In the genomic region with DNA sequence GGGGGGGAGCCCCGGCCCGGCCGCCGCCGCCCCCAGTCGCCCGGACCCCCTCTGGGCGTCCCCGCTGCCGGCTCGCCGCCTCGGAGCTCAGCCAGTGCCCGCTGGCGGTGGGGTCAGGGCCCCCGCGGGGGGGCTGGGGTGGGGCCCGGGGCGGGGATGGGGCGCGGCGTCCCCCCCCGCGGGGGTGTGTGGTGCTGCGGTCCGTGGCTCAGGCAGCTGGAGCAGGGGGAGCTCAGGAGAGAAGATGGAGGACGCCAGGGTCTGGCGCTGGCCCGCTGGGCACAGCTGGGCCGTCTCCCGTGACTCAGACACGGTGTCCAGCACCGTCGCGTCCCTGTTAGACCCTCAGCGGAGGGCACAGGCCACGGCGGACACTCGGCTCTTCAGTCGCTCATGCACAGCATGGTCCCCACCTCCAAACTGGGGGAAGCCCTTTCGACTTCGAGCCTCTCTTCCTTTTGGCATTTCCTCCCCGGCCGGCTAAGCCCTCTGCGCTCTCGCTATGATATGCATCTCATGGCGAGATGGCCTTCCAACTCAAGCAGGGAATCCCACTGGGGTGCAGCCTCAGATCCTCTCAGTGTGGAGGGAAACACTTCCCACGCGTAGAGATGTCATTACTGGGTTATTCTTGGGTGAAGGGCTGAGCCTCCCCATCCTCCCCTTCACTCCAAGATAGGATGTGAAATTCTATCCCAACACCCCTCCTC, we compare ENCODE assay signal across 1 cellular context.
TF ChIP-seq lines count a peak whose summit lies in the region.

No MANE protein-coding gene starts in this region.

TF ChIP-seq in K562, 482 proteins besides CTCF, POLR2A, EP300 and RAD21 (continued from another document and continues in another):
- TF ChIP-seq MEF2A (IDR thresholded peaks at IDR 0.05; ENCODE audit: control insufficient read depth, low read depth, low read length): no peak
- no peak for TF ChIP-seq SREBF1 (IDR thresholded peaks at IDR 0.05; ENCODE audit: borderline replicate concordance, low read depth, low read length)
- TF ChIP-seq WHSC1 (IDR thresholded peaks at IDR 0.05; ENCODE audit: low read length): no peak
- TF ChIP-seq, protein P1, sequence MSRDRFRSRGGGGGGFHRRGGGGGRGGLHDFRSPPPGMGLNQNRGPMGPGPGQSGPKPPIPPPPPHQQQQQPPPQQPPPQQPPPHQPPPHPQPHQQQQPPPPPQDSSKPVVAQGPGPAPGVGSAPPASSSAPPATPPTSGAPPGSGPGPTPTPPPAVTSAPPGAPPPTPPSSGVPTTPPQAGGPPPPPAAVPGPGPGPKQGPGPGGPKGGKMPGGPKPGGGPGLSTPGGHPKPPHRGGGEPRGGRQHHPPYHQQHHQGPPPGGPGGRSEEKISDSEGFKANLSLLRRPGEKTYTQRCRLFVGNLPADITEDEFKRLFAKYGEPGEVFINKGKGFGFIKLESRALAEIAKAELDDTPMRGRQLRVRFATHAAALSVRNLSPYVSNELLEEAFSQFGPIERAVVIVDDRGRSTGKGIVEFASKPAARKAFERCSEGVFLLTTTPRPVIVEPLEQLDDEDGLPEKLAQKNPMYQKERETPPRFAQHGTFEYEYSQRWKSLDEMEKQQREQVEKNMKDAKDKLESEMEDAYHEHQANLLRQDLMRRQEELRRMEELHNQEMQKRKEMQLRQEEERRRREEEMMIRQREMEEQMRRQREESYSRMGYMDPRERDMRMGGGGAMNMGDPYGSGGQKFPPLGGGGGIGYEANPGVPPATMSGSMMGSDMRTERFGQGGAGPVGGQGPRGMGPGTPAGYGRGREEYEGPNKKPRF (IDR thresholded peaks at IDR 0.05; ENCODE audit: low read depth, low read length): no peak
- TF ChIP-seq SP2 (IDR thresholded peaks at IDR 0.05; ENCODE audit: extremely low read depth, low read depth, low read length, poor library complexity, severe bottlenecking): no peak
- TF ChIP-seq, protein P2, sequence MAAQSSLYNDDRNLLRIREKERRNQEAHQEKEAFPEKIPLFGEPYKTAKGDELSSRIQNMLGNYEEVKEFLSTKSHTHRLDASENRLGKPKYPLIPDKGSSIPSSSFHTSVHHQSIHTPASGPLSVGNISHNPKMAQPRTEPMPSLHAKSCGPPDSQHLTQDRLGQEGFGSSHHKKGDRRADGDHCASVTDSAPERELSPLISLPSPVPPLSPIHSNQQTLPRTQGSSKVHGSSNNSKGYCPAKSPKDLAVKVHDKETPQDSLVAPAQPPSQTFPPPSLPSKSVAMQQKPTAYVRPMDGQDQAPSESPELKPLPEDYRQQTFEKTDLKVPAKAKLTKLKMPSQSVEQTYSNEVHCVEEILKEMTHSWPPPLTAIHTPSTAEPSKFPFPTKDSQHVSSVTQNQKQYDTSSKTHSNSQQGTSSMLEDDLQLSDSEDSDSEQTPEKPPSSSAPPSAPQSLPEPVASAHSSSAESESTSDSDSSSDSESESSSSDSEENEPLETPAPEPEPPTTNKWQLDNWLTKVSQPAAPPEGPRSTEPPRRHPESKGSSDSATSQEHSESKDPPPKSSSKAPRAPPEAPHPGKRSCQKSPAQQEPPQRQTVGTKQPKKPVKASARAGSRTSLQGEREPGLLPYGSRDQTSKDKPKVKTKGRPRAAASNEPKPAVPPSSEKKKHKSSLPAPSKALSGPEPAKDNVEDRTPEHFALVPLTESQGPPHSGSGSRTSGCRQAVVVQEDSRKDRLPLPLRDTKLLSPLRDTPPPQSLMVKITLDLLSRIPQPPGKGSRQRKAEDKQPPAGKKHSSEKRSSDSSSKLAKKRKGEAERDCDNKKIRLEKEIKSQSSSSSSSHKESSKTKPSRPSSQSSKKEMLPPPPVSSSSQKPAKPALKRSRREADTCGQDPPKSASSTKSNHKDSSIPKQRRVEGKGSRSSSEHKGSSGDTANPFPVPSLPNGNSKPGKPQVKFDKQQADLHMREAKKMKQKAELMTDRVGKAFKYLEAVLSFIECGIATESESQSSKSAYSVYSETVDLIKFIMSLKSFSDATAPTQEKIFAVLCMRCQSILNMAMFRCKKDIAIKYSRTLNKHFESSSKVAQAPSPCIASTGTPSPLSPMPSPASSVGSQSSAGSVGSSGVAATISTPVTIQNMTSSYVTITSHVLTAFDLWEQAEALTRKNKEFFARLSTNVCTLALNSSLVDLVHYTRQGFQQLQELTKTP (IDR thresholded peaks at IDR 0.05; ENCODE audit: low read depth in 1 of 2, partially characterized antibody in 2 of 2): no peak
- TF ChIP-seq SAP30 (IDR thresholded peaks at IDR 0.05; ENCODE audit: borderline replicate concordance, insufficient read depth, low read depth, low read length, poor library complexity, severe bottlenecking): peak; percentile 60
- no peak for TF ChIP-seq ZNF217 (CRISPR knock-in tag; IDR thresholded peaks at IDR 0.05)
- no peak for TF ChIP-seq NRF1 (conservative IDR thresholded peaks at IDR 0.05 in 1 of 2, IDR thresholded peaks at IDR 0.05 in 1 of 2)
- TF ChIP-seq, protein P3, sequence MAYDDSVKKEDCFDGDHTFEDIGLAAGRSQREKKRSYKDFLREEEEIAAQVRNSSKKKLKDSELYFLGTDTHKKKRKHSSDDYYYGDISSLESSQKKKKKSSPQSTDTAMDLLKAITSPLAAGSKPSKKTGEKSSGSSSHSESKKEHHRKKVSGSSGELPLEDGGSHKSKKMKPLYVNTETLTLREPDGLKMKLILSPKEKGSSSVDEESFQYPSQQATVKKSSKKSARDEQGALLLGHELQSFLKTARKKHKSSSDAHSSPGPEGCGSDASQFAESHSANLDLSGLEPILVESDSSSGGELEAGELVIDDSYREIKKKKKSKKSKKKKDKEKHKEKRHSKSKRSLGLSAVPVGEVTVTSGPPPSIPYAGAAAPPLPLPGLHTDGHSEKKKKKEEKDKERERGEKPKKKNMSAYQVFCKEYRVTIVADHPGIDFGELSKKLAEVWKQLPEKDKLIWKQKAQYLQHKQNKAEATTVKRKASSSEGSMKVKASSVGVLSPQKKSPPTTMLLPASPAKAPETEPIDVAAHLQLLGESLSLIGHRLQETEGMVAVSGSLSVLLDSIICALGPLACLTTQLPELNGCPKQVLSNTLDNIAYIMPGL (CRISPR knock-in tag; IDR thresholded peaks at IDR 0.05): no peak
- no peak for TF ChIP-seq MEF2D (tag; conservative IDR thresholded peaks at IDR 0.05; ENCODE audit: low read depth)
- TF ChIP-seq, protein P4, sequence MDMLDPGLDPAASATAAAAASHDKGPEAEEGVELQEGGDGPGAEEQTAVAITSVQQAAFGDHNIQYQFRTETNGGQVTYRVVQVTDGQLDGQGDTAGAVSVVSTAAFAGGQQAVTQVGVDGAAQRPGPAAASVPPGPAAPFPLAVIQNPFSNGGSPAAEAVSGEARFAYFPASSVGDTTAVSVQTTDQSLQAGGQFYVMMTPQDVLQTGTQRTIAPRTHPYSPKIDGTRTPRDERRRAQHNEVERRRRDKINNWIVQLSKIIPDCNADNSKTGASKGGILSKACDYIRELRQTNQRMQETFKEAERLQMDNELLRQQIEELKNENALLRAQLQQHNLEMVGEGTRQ (CRISPR knock-in tag; IDR thresholded peaks at IDR 0.05): no peak
- TF ChIP-seq, protein P5, sequence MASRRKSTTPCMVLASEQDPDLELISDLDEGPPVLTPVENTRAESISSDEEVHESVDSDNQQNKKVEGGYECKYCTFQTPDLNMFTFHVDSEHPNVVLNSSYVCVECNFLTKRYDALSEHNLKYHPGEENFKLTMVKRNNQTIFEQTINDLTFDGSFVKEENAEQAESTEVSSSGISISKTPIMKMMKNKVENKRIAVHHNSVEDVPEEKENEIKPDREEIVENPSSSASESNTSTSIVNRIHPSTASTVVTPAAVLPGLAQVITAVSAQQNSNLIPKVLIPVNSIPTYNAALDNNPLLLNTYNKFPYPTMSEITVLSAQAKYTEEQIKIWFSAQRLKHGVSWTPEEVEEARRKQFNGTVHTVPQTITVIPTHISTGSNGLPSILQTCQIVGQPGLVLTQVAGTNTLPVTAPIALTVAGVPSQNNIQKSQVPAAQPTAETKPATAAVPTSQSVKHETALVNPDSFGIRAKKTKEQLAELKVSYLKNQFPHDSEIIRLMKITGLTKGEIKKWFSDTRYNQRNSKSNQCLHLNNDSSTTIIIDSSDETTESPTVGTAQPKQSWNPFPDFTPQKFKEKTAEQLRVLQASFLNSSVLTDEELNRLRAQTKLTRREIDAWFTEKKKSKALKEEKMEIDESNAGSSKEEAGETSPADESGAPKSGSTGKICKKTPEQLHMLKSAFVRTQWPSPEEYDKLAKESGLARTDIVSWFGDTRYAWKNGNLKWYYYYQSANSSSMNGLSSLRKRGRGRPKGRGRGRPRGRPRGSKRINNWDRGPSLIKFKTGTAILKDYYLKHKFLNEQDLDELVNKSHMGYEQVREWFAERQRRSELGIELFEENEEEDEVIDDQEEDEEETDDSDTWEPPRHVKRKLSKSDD (conservative IDR thresholded peaks at IDR 0.05; ENCODE audit: low read length): no peak
- TF ChIP-seq ZFPM2 (CRISPR knock-in tag; IDR thresholded peaks at IDR 0.05): peak; percentile 76
- TF ChIP-seq, protein P6, sequence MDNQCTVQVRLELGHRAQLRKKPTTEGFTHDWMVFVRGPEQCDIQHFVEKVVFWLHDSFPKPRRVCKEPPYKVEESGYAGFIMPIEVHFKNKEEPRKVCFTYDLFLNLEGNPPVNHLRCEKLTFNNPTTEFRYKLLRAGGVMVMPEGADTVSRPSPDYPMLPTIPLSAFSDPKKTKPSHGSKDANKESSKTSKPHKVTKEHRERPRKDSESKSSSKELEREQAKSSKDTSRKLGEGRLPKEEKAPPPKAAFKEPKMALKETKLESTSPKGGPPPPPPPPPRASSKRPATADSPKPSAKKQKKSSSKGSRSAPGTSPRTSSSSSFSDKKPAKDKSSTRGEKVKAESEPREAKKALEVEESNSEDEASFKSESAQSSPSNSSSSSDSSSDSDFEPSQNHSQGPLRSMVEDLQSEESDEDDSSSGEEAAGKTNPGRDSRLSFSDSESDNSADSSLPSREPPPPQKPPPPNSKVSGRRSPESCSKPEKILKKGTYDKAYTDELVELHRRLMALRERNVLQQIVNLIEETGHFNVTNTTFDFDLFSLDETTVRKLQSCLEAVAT (IDR thresholded peaks at IDR 0.05): peak in 1 of 2 experiments; percentile 41; a peak in 1 of 4 replicates
- TF ChIP-seq, protein P7, sequence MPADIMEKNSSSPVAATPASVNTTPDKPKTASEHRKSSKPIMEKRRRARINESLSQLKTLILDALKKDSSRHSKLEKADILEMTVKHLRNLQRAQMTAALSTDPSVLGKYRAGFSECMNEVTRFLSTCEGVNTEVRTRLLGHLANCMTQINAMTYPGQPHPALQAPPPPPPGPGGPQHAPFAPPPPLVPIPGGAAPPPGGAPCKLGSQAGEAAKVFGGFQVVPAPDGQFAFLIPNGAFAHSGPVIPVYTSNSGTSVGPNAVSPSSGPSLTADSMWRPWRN (IDR thresholded peaks at IDR 0.05; ENCODE audit: low read depth): no peak; the same call in 1 of the 2 replicates
- TF ChIP-seq, protein P8, sequence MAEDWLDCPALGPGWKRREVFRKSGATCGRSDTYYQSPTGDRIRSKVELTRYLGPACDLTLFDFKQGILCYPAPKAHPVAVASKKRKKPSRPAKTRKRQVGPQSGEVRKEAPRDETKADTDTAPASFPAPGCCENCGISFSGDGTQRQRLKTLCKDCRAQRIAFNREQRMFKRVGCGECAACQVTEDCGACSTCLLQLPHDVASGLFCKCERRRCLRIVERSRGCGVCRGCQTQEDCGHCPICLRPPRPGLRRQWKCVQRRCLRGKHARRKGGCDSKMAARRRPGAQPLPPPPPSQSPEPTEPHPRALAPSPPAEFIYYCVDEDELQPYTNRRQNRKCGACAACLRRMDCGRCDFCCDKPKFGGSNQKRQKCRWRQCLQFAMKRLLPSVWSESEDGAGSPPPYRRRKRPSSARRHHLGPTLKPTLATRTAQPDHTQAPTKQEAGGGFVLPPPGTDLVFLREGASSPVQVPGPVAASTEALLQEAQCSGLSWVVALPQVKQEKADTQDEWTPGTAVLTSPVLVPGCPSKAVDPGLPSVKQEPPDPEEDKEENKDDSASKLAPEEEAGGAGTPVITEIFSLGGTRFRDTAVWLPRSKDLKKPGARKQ (CRISPR knock-in tag; IDR thresholded peaks at IDR 0.05): no peak
- peak; percentile 50; the same call in 1 of the 2 replicates for TF ChIP-seq SP1 (CRISPR knock-in tag; IDR thresholded peaks at IDR 0.05)
- TF ChIP-seq CBFA2T2 (conservative IDR thresholded peaks at IDR 0.05): no peak
- TF ChIP-seq KLF1 (tag; IDR thresholded peaks at IDR 0.05): no peak
- TF ChIP-seq, protein P9, sequence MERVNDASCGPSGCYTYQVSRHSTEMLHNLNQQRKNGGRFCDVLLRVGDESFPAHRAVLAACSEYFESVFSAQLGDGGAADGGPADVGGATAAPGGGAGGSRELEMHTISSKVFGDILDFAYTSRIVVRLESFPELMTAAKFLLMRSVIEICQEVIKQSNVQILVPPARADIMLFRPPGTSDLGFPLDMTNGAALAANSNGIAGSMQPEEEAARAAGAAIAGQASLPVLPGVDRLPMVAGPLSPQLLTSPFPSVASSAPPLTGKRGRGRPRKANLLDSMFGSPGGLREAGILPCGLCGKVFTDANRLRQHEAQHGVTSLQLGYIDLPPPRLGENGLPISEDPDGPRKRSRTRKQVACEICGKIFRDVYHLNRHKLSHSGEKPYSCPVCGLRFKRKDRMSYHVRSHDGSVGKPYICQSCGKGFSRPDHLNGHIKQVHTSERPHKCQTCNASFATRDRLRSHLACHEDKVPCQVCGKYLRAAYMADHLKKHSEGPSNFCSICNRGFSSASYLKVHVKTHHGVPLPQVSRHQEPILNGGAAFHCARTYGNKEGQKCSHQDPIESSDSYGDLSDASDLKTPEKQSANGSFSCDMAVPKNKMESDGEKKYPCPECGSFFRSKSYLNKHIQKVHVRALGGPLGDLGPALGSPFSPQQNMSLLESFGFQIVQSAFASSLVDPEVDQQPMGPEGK (CRISPR knock-in tag; IDR thresholded peaks at IDR 0.05; ENCODE audit: borderline replicate concordance): peak; percentile 77; the same call in 1 of the 2 replicates
- TF ChIP-seq, protein P10, sequence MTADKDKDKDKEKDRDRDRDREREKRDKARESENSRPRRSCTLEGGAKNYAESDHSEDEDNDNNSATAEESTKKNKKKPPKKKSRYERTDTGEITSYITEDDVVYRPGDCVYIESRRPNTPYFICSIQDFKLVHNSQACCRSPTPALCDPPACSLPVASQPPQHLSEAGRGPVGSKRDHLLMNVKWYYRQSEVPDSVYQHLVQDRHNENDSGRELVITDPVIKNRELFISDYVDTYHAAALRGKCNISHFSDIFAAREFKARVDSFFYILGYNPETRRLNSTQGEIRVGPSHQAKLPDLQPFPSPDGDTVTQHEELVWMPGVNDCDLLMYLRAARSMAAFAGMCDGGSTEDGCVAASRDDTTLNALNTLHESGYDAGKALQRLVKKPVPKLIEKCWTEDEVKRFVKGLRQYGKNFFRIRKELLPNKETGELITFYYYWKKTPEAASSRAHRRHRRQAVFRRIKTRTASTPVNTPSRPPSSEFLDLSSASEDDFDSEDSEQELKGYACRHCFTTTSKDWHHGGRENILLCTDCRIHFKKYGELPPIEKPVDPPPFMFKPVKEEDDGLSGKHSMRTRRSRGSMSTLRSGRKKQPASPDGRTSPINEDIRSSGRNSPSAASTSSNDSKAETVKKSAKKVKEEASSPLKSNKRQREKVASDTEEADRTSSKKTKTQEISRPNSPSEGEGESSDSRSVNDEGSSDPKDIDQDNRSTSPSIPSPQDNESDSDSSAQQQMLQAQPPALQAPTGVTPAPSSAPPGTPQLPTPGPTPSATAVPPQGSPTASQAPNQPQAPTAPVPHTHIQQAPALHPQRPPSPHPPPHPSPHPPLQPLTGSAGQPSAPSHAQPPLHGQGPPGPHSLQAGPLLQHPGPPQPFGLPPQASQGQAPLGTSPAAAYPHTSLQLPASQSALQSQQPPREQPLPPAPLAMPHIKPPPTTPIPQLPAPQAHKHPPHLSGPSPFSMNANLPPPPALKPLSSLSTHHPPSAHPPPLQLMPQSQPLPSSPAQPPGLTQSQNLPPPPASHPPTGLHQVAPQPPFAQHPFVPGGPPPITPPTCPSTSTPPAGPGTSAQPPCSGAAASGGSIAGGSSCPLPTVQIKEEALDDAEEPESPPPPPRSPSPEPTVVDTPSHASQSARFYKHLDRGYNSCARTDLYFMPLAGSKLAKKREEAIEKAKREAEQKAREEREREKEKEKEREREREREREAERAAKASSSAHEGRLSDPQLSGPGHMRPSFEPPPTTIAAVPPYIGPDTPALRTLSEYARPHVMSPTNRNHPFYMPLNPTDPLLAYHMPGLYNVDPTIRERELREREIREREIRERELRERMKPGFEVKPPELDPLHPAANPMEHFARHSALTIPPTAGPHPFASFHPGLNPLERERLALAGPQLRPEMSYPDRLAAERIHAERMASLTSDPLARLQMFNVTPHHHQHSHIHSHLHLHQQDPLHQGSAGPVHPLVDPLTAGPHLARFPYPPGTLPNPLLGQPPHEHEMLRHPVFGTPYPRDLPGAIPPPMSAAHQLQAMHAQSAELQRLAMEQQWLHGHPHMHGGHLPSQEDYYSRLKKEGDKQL (CRISPR knock-in tag; IDR thresholded peaks at IDR 0.05; ENCODE audit: borderline replicate concordance): no peak
